ENCODE assay signal across 16 cellular contexts in the genomic region with DNA sequence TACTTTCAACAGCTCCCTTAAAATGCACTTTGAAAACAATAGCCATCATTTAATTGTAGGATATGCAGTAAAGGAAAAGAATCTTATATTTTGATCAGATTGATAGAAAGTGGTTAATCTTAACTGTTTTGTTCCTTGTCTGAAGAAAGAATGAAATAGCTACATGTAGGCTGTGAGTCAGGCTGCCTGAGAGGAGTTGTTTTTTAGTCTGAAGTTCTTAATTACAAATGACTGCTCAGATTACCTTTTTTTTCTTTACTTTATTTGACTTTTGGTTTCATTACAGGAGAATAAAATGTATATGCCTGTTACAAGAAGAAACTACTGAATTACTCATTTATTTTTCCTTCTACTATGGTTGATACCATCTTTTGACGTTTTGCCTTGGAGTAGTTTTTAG.
"Had no signal": no experiment of that assay in that cellular context is flagged by ENCODE, and none has a peak within 500 bp of the region (broad histone marks: within the 10 kb centered on the region; RNA-seq: fewer than 3 reads in every experiment).

No MANE protein-coding gene starts in this region.

- DNase-seq: activated CD8-positive, alpha-beta memory T cell treated with anti-CD3 and anti-CD28 coated beads for 24 hours; activated gamma-delta T cell treated with Interleukin-2 at 50 U/mL for 16 hours; amniotic stem cell; caudate nucleus; colonic mucosa; hippocampal formation; kidney; left lung; mammary epithelial cell; right cardiac atrium; small intestine; stomach; testis; upper lobe of left lung had no signal

- H3K4me1 Mint-ChIP-seq: neural crest cell had no signal

- H3K4me3 Mint-ChIP-seq: neural crest cell had no signal

- H3K9me3 Mint-ChIP-seq: neural crest cell had no signal

- ATAC-seq: esophagus mucosa, left lung, right cardiac atrium had no signal
